24 cellular contexts compared by ENCODE assay signal in genomic region chr10:619710-620109, GRCh38.
A peak's percentile ranks its signal among the peaks of the same experiment; 100 is the strongest.
DNase-seq lines count a peak whose midpoint lies in the region; ATAC-seq, FAIRE-seq and TF ChIP-seq lines count a peak whose summit lies in the region.
"Had no signal": no experiment of that assay in that cellular context is flagged by ENCODE, and none has a peak within 500 bp of the region (broad histone marks: within the 10 kb centered on the region; RNA-seq: fewer than 3 reads in every experiment).

No MANE protein-coding gene starts in this region.

- no peaks in the 10 kb centered on the region for H3K9me2 ChIP-seq in DOHH2 (replicated peaks; ENCODE audit: control insufficient read depth, low read length)
- no peaks in the 10 kb centered on the region for H3K9me2 ChIP-seq in OCI-LY7 (ENCODE audit: insufficient read depth, low read length)

- H2AFZ ChIP-seq in OCI-LY7 (ENCODE audit: low read length): peak overlapping the region; percentile 50; the same call in 1 of the 2 replicates
- H2AFZ ChIP-seq in HepG2 (ENCODE audit: low read length): no peak overlapping the region

- no peak for TF ChIP-seq EP300 in HepG2 (IDR thresholded peaks at IDR 0.05; ENCODE audit: low read depth in 2 of 2, low read length in 2 of 2)
- no peak for TF ChIP-seq EP300 in HepG2 (CRISPR knock-in tag; IDR thresholded peaks at IDR 0.05; ENCODE audit: borderline replicate concordance)

- peak overlapping the region; percentile 74 for H3K27ac ChIP-seq in DOHH2 (ENCODE audit: low read depth, low read length)
- no peak overlapping the region for H3K27ac ChIP-seq in OCI-LY7 (ENCODE audit: low read depth, low read length, poor library complexity, severe bottlenecking)
- peak overlapping the region; percentile 84 for H3K27ac ChIP-seq in layer of hippocampus (ENCODE audit: low read depth, low read length)
- peak overlapping the region; percentile 7 to 66 (median 36) for H3K27ac ChIP-seq in gastrocnemius medialis
- H3K27ac ChIP-seq in HepG2 (ENCODE audit: extremely low read length, insufficient read depth, low read length): no peak overlapping the region

- H3K27me3 ChIP-seq in DOHH2 (ENCODE audit: control insufficient read depth, low read length) (no peaks in the 10 kb centered on the region), layer of hippocampus (ENCODE audit: control insufficient read depth, insufficient read depth, low read length) (no peaks in the 10 kb centered on the region), gastrocnemius medialis (no peaks in the 10 kb centered on the region), HepG2 (ENCODE audit: control insufficient read depth in 1 of 2, insufficient read depth in 2 of 2, low read length in 2 of 2) (no peaks in the 10 kb centered on the region)
- H3K27me3 ChIP-seq: tibial artery had no signal

- TF ChIP-seq POLR2A in gastrocnemius medialis (IDR thresholded peaks at IDR 0.05): no peak
- no peak for TF ChIP-seq POLR2A in HepG2 (IDR thresholded peaks at IDR 0.05; ENCODE audit: insufficient read depth in 1 of 2, low read depth in 2 of 2, low read length in 2 of 2)

- CTCF ChIA-PET in OCI-LY7 (lab: Charles Lee; ENCODE audit: unreplicated experiment) (no interaction called here), HepG2 (lab: Yijun Ruan, JAX; ENCODE audit: low intra/inter-chr PET ratio, low total read pairs) (no interaction called here)

- peaks cover 5% of the 10 kb centered on the region for H3F3A ChIP-seq in DOHH2 (ENCODE audit: control insufficient read depth, insufficient read depth)

- DNase-seq in OCI-LY7 (ENCODE audit: low spot score): peak; percentile 30
- no peak for DNase-seq in gastrocnemius medialis
- no peak for DNase-seq in NCI-H82 treated with DMSO at 0.1 percent for 48 hours (lab: John Stamatoyannopoulos, UW; ENCODE audit: unreplicated experiment)
- no peak for DNase-seq in NCI-H146 treated with DMSO at 0.1 percent for 48 hours (lab: John Stamatoyannopoulos, UW; ENCODE audit: unreplicated experiment)
- DNase-seq in NCI-H446 treated with DMSO at 0.1 percent for 48 hours (lab: John Stamatoyannopoulos, UW): no peak
- DNase-seq in HepG2 (ENCODE audit: low spot score): no peak
- DNase-seq: activated CD4-positive, alpha-beta memory T cell treated with anti-CD3 and anti-CD28 coated beads for 36 hours; activated naive CD8-positive, alpha-beta T cell treated with anti-CD3 and anti-CD28 coated beads, Interleukin-2, amount 10 ng/mL, durations not matched to agents 7 days and 5 days; CD4-positive, alpha-beta memory T cell; IMR-90; left cardiac atrium; natural killer cell; NCI-H446; NK-92 treated with Interleukin-12 subunit alpha and Interleukin-12 subunit beta, amount 100 ng/mL, for 24 hours; right cardiac atrium; stimulated activated CD4-positive, alpha-beta T cell treated with anti-CD3 and anti-CD28 coated beads, Interleukin-12 subunit alpha, Interleukin-12 subunit beta, amount 100 ng/mL, for 4 hours; stimulated activated CD4-positive, alpha-beta T cell treated with anti-CD3 and anti-CD28 coated beads, Interleukin-4, amount 100 ng/mL, for 24 hours; T-helper 9 cell; tibial artery had no signal

- H3K9me3 ChIP-seq in DOHH2 (ENCODE audit: control insufficient read depth, insufficient read depth, low read length): no peaks in the 10 kb centered on the region
- no peaks in the 10 kb centered on the region for H3K9me3 ChIP-seq in OCI-LY7 (ENCODE audit: low read length)
- no peaks in the 10 kb centered on the region for H3K9me3 ChIP-seq in gastrocnemius medialis
- no peaks in the 10 kb centered on the region for H3K9me3 ChIP-seq in HepG2 (ENCODE audit: low read length)
- H3K9me3 ChIP-seq: heart left ventricle, tibial artery had no signal

- intact Hi-C loops in OCI-LY7 (cut with micrococcal nuclease; ENCODE audit: unreplicated experiment) (loop anchor here (5.0 kb wide), 2 partner anchors 92 to 107 kb away; no protein-coding TSS in a partner anchor), gastrocnemius medialis (cut with DNase I; ENCODE audit: low total_unique reads) (loop anchor here (2.0 to 10.0 kb wide), 3 partner anchors 109 to 425 kb away; partner anchors contain the start of gene IDI1), HepG2 (cut with micrococcal nuclease; ENCODE audit: unreplicated experiment) (no loop called here)

- 92% methylated on average over 8 of the region's 12 CpGs for WGBS in HepG2 (ENCODE audit: low lambda C conversion rate)

- H3K79me2 ChIP-seq in DOHH2 (ENCODE audit: control insufficient read depth, low read length) (no peaks in the 10 kb centered on the region), OCI-LY7 (ENCODE audit: insufficient read depth, low read depth, low read length) (no peaks in the 10 kb centered on the region), HepG2 (ENCODE audit: insufficient read depth, low read length) (no peaks in the 10 kb centered on the region)

- FAIRE-seq in HepG2 (lab: Jason Lieb, UNC): no peak

- TF ChIP-seq CTCF in DOHH2 (IDR thresholded peaks at IDR 0.05; ENCODE audit: low read depth, low read length, poor library complexity, severe bottlenecking): no peak
- no peak for TF ChIP-seq CTCF in OCI-LY7 (conservative IDR thresholded peaks at IDR 0.05; ENCODE audit: low read length)
- no peak for TF ChIP-seq CTCF in gastrocnemius medialis (IDR thresholded peaks at IDR 0.05 in 4 of 5, conservative IDR thresholded peaks at IDR 0.05 in 1 of 5)
- no peak for TF ChIP-seq CTCF in HepG2 (CRISPR knock-in tag; IDR thresholded peaks at IDR 0.05)

- POLR2A ChIA-PET in OCI-LY7 (lab: Charles Lee) (interaction anchor here (0.8 to 1.4 kb wide), 2 partner anchors 9 to 159 kb away, joined by 3 to 4 read pairs; no protein-coding TSS in a partner anchor), HepG2 (lab: Yijun Ruan, JAX) (no interaction called here)

- TF ChIP-seq RAD21 in HepG2 (CRISPR knock-in tag; IDR thresholded peaks at IDR 0.05): no peak

- no peak for ATAC-seq in gastrocnemius medialis
- ATAC-seq in HepG2: no peak
- ATAC-seq: activated CD4-positive, CD25-positive, alpha-beta regulatory T cell treated with anti-CD3 and anti-CD28 coated beads, Interleukin-2, amount 50 U/mL, for 24 hours; HCT116; left cardiac atrium; natural killer cell; right cardiac atrium had no signal

- H4K20me1 ChIP-seq in DOHH2 (ENCODE audit: control insufficient read depth, insufficient read depth, low read depth, low read length) (no peaks in the 10 kb centered on the region), OCI-LY7 (ENCODE audit: insufficient read depth, low read length) (no peaks in the 10 kb centered on the region), HepG2 (ENCODE audit: insufficient read depth, low read length) (peaks cover 4% of the 10 kb centered on the region; the same call in 1 of the 2 replicates)

- H3K9ac ChIP-seq in HepG2 (ENCODE audit: insufficient read depth, low read depth, low read length): no peak overlapping the region

- no peaks in the 10 kb centered on the region for H3K36me3 ChIP-seq in DOHH2 (ENCODE audit: control insufficient read depth, low read length)
- H3K36me3 ChIP-seq in OCI-LY7 (ENCODE audit: insufficient read depth, low read length): no peaks in the 10 kb centered on the region
- no peaks in the 10 kb centered on the region for H3K36me3 ChIP-seq in gastrocnemius medialis
- no peaks in the 10 kb centered on the region for H3K36me3 ChIP-seq in HepG2 (replicated peaks in 1 of 2; ENCODE audit: control insufficient read depth in 1 of 2, insufficient read depth in 2 of 2, low read length in 2 of 2)
- H3K36me3 ChIP-seq: heart left ventricle, tibial artery had no signal

- in situ Hi-C loops in gastrocnemius medialis (cut with MboI; ENCODE audit: low sequenced_read_pairs in 4 of 4) (loop anchor here in 1 of 4 donors (10.0 kb wide), 1 partner anchor 65 kb away; the partner anchor contains the start of gene DIP2C), HepG2 (cut with HindIII; ENCODE audit: extremely low pct_ligation_motif_present, low pct_unique_long_range_greater_than_20kb) (no loop called here)

- H3K4me1 ChIP-seq in DOHH2 (ENCODE audit: control insufficient read depth, low read length): peaks cover 39% of the 10 kb centered on the region
- H3K4me1 ChIP-seq in OCI-LY7 (ENCODE audit: insufficient read depth, low read length, poor library complexity, severe bottlenecking): peaks cover 20% of the 10 kb centered on the region
- H3K4me1 ChIP-seq in gastrocnemius medialis: peaks cover 64 to 80% of the 10 kb centered on the region in 2 donors
- H3K4me1 ChIP-seq in HepG2 (ENCODE audit: insufficient read depth, low read length): peaks cover 10% of the 10 kb centered on the region

- H3K4me2 ChIP-seq in DOHH2 (ENCODE audit: low read length) (peak overlapping the region; percentile 58), OCI-LY7 (ENCODE audit: low read length) (peak overlapping the region; percentile 76), HepG2 (ENCODE audit: low read depth, low read length) (no peak overlapping the region)

- H3K4me3 ChIP-seq in DOHH2 (ENCODE audit: low read length) (peak overlapping the region; percentile 37), OCI-LY7 (ENCODE audit: low read depth, low read length, poor library complexity, severe bottlenecking) (peak overlapping the region; percentile 5), gastrocnemius medialis (no peak overlapping the region), HepG2 (replicated peaks in 1 of 3; ENCODE audit: insufficient read depth in 1 of 3, low read depth in 2 of 3, low read length in 3 of 3) (no peak overlapping the region)
- H3K4me3 ChIP-seq: heart left ventricle, tibial artery had no signal

- BruUV-seq in OCI-LY7 (replicated peaks; lab: Mats Ljungman, UMichigan) (no TSS peak), HepG2 (replicated peaks; lab: Mats Ljungman, UMichigan) (no TSS peak)

TF ChIP-seq in HepG2, 621 proteins besides CTCF, POLR2A, EP300 and RAD21 (continues in another document):
- no peak for TF ChIP-seq MIXL1 (CRISPR knock-in tag; IDR thresholded peaks at IDR 0.05)

Comparison
In these comparisons a context has a peak if more than half of its experiments do, and no peak if none do; other contexts are left out.
1. H3K27ac ChIP-seq: peak in DOHH2 (single experiment), layer of hippocampus (single experiment) and gastrocnemius medialis (4 of 4); none in OCI-LY7 (single experiment) and HepG2 (single experiment).
2. H3K4me3 ChIP-seq: peak in DOHH2 (single experiment) and OCI-LY7 (single experiment); none in gastrocnemius medialis (0 of 4) and HepG2 (0 of 3).